In genomic region chr3:45798034-45798433, GRCh38 we compare ENCODE assay signal across 23 cellular contexts. TPM values are rescaled to one million over a fixed set of nuclear protein-coding genes. Genes with fewer than 3 reads are reported as not detected.
DNase-seq lines count a peak whose midpoint lies in the region; ATAC-seq, FAIRE-seq and TF ChIP-seq lines count a peak whose summit lies in the region.
"Had no signal": no experiment of that assay in that cellular context is flagged by ENCODE, and none has a peak within 500 bp of the region (broad histone marks: within the 10 kb centered on the region; RNA-seq: fewer than 3 reads in every experiment).

No MANE protein-coding gene starts in this region.

- H3K27ac ChIP-seq in K562 (ENCODE audit: extremely low read depth, low read depth, low read length) (no peak overlapping the region), coronary artery (no peak overlapping the region)
- H3K27ac ChIP-seq: A549 had no signal

- H2AFZ ChIP-seq in K562 (ENCODE audit: low read depth, low read length): no peak overlapping the region

- H3K4me1 ChIP-seq in K562 (replicated peaks in 1 of 2; ENCODE audit: control insufficient read depth in 2 of 2, insufficient read depth in 2 of 2, low read length in 2 of 2): peaks cover 0 to 10% of the 10 kb centered on the region in 2 experiments; a peak in 2 of 5 replicates
- H3K4me1 ChIP-seq: HAP-1 had no signal

- H3K79me2 ChIP-seq in K562 (ENCODE audit: control insufficient read depth, insufficient read depth, low read length): no peaks in the 10 kb centered on the region

- H3K27me3 Mint-ChIP-seq in activated CD8-positive, alpha-beta memory T cell treated with anti-CD3 and anti-CD28 coated beads, Interleukin-2, amount 10 ng/mL, durations not matched to agents 7 days and 5 days: peaks cover 71% of the 10 kb centered on the region
- peaks cover 65% of the 10 kb centered on the region for H3K27me3 Mint-ChIP-seq in type B pancreatic cell

- H3K27me3 ChIP-seq in K562 (ENCODE audit: control insufficient read depth in 2 of 2, insufficient read depth in 2 of 2, low read length in 2 of 2): peaks cover 52 to 71% of the 10 kb centered on the region in 2 experiments

- WGBS in K562 (ENCODE audit: insufficient coverage, low coverage, missing lambda C conversion rate): 6% methylated on average over 4 of the region's 4 CpGs

- no peak for TF ChIP-seq POLR2A in K562 (conservative IDR thresholded peaks at IDR 0.05)

- CTCF ChIA-PET in activated CD8-positive, alpha-beta memory T cell treated with anti-CD3 and anti-CD28 coated beads, Interleukin-2, amount 10 ng/mL, durations not matched to agents 7 days and 5 days (lab: Charles Lee): no interaction called here
- CTCF ChIA-PET in K562 (lab: Yijun Ruan, JAX; ENCODE audit: low intra/inter-chr PET ratio): no interaction called here

- ATAC-seq in activated CD8-positive, alpha-beta memory T cell treated with anti-CD3 and anti-CD28 coated beads, Interleukin-2, amount 10 ng/mL, durations not matched to agents 7 days and 5 days: no peak
- peak; percentile 50 for ATAC-seq in K562

- POLR2A ChIA-PET in K562 (lab: Yijun Ruan, JAX): no interaction called here

- no peaks in the 10 kb centered on the region for H3K36me3 Mint-ChIP-seq in activated CD8-positive, alpha-beta memory T cell treated with anti-CD3 and anti-CD28 coated beads, Interleukin-2, amount 10 ng/mL, durations not matched to agents 7 days and 5 days
- no peaks in the 10 kb centered on the region for H3K36me3 Mint-ChIP-seq in type B pancreatic cell
- H3K36me3 Mint-ChIP-seq: CD4-positive, alpha-beta memory T cell had no signal

- no peak overlapping the region for H3K9ac ChIP-seq in K562 (ENCODE audit: insufficient read depth in 1 of 2, low read depth in 2 of 2, low read length in 2 of 2)

- no peaks in the 10 kb centered on the region for H3K36me3 ChIP-seq in K562 (ENCODE audit: control insufficient read depth, insufficient read depth, low read length)
- H3K36me3 ChIP-seq: HAP-1 had no signal

- TF ChIP-seq CTCF in K562 (IDR thresholded peaks at IDR 0.05 in 2 of 3, conservative IDR thresholded peaks at IDR 0.05 in 1 of 3; ENCODE audit: insufficient read depth in 2 of 3, low read depth in 1 of 3, low read length in 3 of 3) (no peak), coronary artery (IDR thresholded peaks at IDR 0.05) (no peak), type B pancreatic cell (conservative IDR thresholded peaks at IDR 0.05) (no peak)

- BruUV-seq in K562 (replicated peaks; lab: Mats Ljungman, UMichigan): no TSS peak

- no peak overlapping the region for H3K27ac Mint-ChIP-seq in activated CD8-positive, alpha-beta memory T cell treated with anti-CD3 and anti-CD28 coated beads, Interleukin-2, amount 10 ng/mL, durations not matched to agents 7 days and 5 days
- H3K27ac Mint-ChIP-seq in type B pancreatic cell: peak overlapping the region; percentile 32
- H3K27ac Mint-ChIP-seq: CD4-positive, alpha-beta memory T cell; HFFc6 had no signal

- H3K4me3 ChIP-seq in K562: no peak overlapping the region
- H3K4me3 ChIP-seq in coronary artery: no peak overlapping the region
- H3K4me3 ChIP-seq: A549, HAP-1 had no signal

- in situ Hi-C loops in K562 (cut with MboI): no loop called here

- H3K4me3 Mint-ChIP-seq in activated CD8-positive, alpha-beta memory T cell treated with anti-CD3 and anti-CD28 coated beads, Interleukin-2, amount 10 ng/mL, durations not matched to agents 7 days and 5 days: no peak overlapping the region
- peak overlapping the region; percentile 59 for H3K4me3 Mint-ChIP-seq in type B pancreatic cell
- H3K4me3 Mint-ChIP-seq: HFFc6 had no signal

- no peak for TF ChIP-seq EP300 in K562 (IDR thresholded peaks at IDR 0.05; ENCODE audit: low read length)

- H3K4me2 ChIP-seq in K562 (ENCODE audit: insufficient read depth, low read length): no peak overlapping the region
- H3K4me2 ChIP-seq: A549 had no signal

- H3K4me1 Mint-ChIP-seq in activated CD8-positive, alpha-beta memory T cell treated with anti-CD3 and anti-CD28 coated beads, Interleukin-2, amount 10 ng/mL, durations not matched to agents 7 days and 5 days: peaks cover 7% of the 10 kb centered on the region
- H3K4me1 Mint-ChIP-seq in type B pancreatic cell (ENCODE audit: unreplicated experiment): peaks cover 13% of the 10 kb centered on the region

- no peaks in the 10 kb centered on the region for H3K9me1 ChIP-seq in K562 (ENCODE audit: control insufficient read depth, insufficient read depth, low read length)

- H3K9me3 ChIP-seq in K562 (replicated peaks; ENCODE audit: control insufficient read depth, insufficient read depth, low read depth, low read length): no peaks in the 10 kb centered on the region
- H3K9me3 ChIP-seq: A549, HAP-1 had no signal

- no peaks in the 10 kb centered on the region for H3K9me3 Mint-ChIP-seq in activated CD8-positive, alpha-beta memory T cell treated with anti-CD3 and anti-CD28 coated beads, Interleukin-2, amount 10 ng/mL, durations not matched to agents 7 days and 5 days (ENCODE audit: low read depth)
- no peaks in the 10 kb centered on the region for H3K9me3 Mint-ChIP-seq in type B pancreatic cell
- H3K9me3 Mint-ChIP-seq: CD4-positive, alpha-beta memory T cell; HFFc6 had no signal

- intact Hi-C loops in K562 (cut with micrococcal nuclease) (no loop called here), head of caudate nucleus (cut with DNase I) (no loop called here)

- peak; percentile 38 for DNase-seq in activated CD8-positive, alpha-beta memory T cell treated with anti-CD3 and anti-CD28 coated beads, Interleukin-2, amount 10 ng/mL, durations not matched to agents 7 days and 5 days
- DNase-seq in activated CD8-positive, alpha-beta memory T cell treated with anti-CD3 and anti-CD28 coated beads for 24 hours: no peak
- DNase-seq in K562 (ENCODE audit: extremely low read depth in 1 of 4, low spot score in 3 of 4) (no peak), coronary artery (ENCODE audit: low spot score) (peak; percentile 4), type B pancreatic cell (ENCODE audit: extremely low spot score, unreplicated experiment) (no peak), head of caudate nucleus (no peak), OCI-M2 (lab: John Stamatoyannopoulos, UW; ENCODE audit: unreplicated experiment) (no peak)
- DNase-seq: 8988T; ACHN; C1 segment of cervical spinal cord; Calu3; CD4-positive, alpha-beta memory T cell; COR-L47; DMS53; DMS79 treated with DMSO at 0.1 percent for 48 hours; GOT3; HFFc6 had no signal

- H4K20me1 ChIP-seq in K562 (replicated peaks; ENCODE audit: control insufficient read depth, insufficient read depth, low read length): no peaks in the 10 kb centered on the region

- no peak for FAIRE-seq in K562 (lab: Jason Lieb, UNC)
- FAIRE-seq: A549, G401.6, GM12892, H54 had no signal

- TF ChIP-seq RAD21 in K562 (CRISPR knock-in tag; conservative IDR thresholded peaks at IDR 0.05 in 1 of 2, IDR thresholded peaks at IDR 0.05 in 1 of 2): no peak

TF ChIP-seq in K562, 482 proteins besides CTCF, POLR2A, EP300 and RAD21 (continues in another document):
- TF ChIP-seq HNRNPL (IDR thresholded peaks at IDR 0.05; ENCODE audit: low read depth, low read length) (no peak), KDM5B (IDR thresholded peaks at IDR 0.05; ENCODE audit: insufficient replicate concordance, low read depth, low read length) (no peak), ZNF146 (CRISPR knock-in tag; IDR thresholded peaks at IDR 0.05; ENCODE audit: unreplicated experiment) (no peak)

RNA-seq across cellular contexts. Expression of gene SLC6A20, which starts 1.7 kb away (rescaled TPM):
- total RNA-seq in activated CD8-positive, alpha-beta memory T cell treated with anti-CD3 and anti-CD28 coated beads, Interleukin-2, amount 10 ng/mL, durations not matched to agents 7 days and 5 days: under 1 TPM in 1 of 2 experiments, not detected in 1; 0.05 TPM
- total RNA-seq in K562 (2011; cell fraction: chromatin; rRNA removed; ENCODE audit: low replicate concordance): not detected in 2 replicates
- not detected in 2 replicates for total RNA-seq in K562 (2011; cell fraction: nucleolus; rRNA removed)
- total RNA-seq in K562 (2011; cell fraction: nucleoplasm; rRNA removed): not detected in 2 replicates
- total RNA-seq in K562 (2014; rRNA removed): not detected in 2 replicates
- not detected in 2 replicates for total RNA-seq in K562 (2014; rRNA removed; fragmentation: Illumina TruSeq; extraction: Trizol)
- not detected in 2 replicates for total RNA-seq in K562 (2015; rRNA removed; fragmentation: Illumina TruSeq; extraction: Trizol)
- not detected in 2 replicates for total RNA-seq in K562 (2021)
- not detected in 2 replicates for polyA plus RNA-seq in K562 (2011; rRNA removed)
- polyA plus RNA-seq in K562 (2011; cell fraction: cytosol; rRNA removed): not detected in 2 replicates
- polyA plus RNA-seq in K562 (2011; cell fraction: nucleus; rRNA removed): not detected in 2 replicates
- not detected in 2 replicates for polyA plus RNA-seq in K562 (2012)
- not detected in 2 replicates for polyA plus RNA-seq in K562 (2014; fragmentation: Illumina TruSeq; extraction: Trizol)
- polyA plus RNA-seq in K562 (2014; fragmentation: Nextera tagmentation; extraction: Ambion mirVana): not detected
- polyA plus RNA-seq in K562 (2014; rRNA removed): not detected in 2 replicates
- 0.03 TPM in 1 of 2 replicates, not detected in the other for polyA minus RNA-seq in K562 (2011; rRNA and poly(A)+ RNA removed)
- polyA minus RNA-seq in K562 (2011; cell fraction: cytosol; rRNA and poly(A)+ RNA removed): not detected in 2 replicates
- not detected in 2 replicates for polyA minus RNA-seq in K562 (2011; cell fraction: nucleus; rRNA and poly(A)+ RNA removed)
- total RNA-seq in type B pancreatic cell (ENCODE audit: low replicate concordance): 1.5 and 3.2 TPM in 2 replicates
- total RNA-seq: CD4-positive, alpha-beta memory T cell; HFFc6 had no signal
- polyA plus RNA-seq: A549, BJ had no signal

RNA-seq across cellular contexts. Expression of gene LZTFL1, which starts 43.9 kb away (rescaled TPM):
- 1 to 10 TPM; 6.1 to 9.3 TPM for total RNA-seq in activated CD8-positive, alpha-beta memory T cell treated with anti-CD3 and anti-CD28 coated beads, Interleukin-2, amount 10 ng/mL, durations not matched to agents 7 days and 5 days
- total RNA-seq in K562 (2011; cell fraction: chromatin; rRNA removed; ENCODE audit: low replicate concordance): 9.0 and 14.3 TPM in 2 replicates
- total RNA-seq in K562 (2011; cell fraction: nucleolus; rRNA removed): 3.3 TPM in 2 replicates
- total RNA-seq in K562 (2011; cell fraction: nucleoplasm; rRNA removed): 5.9 and 10.1 TPM in 2 replicates
- total RNA-seq in K562 (2014; rRNA removed) (10.0 and 11.7 TPM in 2 replicates), K562 (2014; rRNA removed; fragmentation: Illumina TruSeq; extraction: Trizol) (13.9 and 15.4 TPM in 2 replicates), K562 (2015; rRNA removed; fragmentation: Illumina TruSeq; extraction: Trizol) (11.0 and 13.1 TPM in 2 replicates), K562 (2021) (15.3 TPM in 2 replicates), type B pancreatic cell (ENCODE audit: low replicate concordance) (26.6 and 36.0 TPM in 2 replicates)
- polyA plus RNA-seq in K562 (2011; rRNA removed) (30.2 and 33.7 TPM in 2 replicates), K562 (2014; fragmentation: Illumina TruSeq; extraction: Trizol) (21.1 and 21.8 TPM in 2 replicates), K562 (2014; fragmentation: Nextera tagmentation; extraction: Ambion mirVana) (10 to 100 TPM; 10.7 to 17.3 TPM), K562 (2014; rRNA removed) (15.1 and 15.8 TPM in 2 replicates)
- 8.8 and 17.2 TPM in 2 replicates for polyA plus RNA-seq in K562 (2011; cell fraction: cytosol; rRNA removed)
- 13.9 and 31.2 TPM in 2 replicates for polyA plus RNA-seq in K562 (2011; cell fraction: nucleus; rRNA removed)
- polyA plus RNA-seq in K562 (2012): 10.9 and 29.7 TPM in 2 replicates
- 17.5 and 22.8 TPM in 2 replicates for polyA minus RNA-seq in K562 (2011; rRNA and poly(A)+ RNA removed)
- 7.3 and 12.4 TPM in 2 replicates for polyA minus RNA-seq in K562 (2011; cell fraction: cytosol; rRNA and poly(A)+ RNA removed)
- polyA minus RNA-seq in K562 (2011; cell fraction: nucleus; rRNA and poly(A)+ RNA removed): 4.8 and 10.7 TPM in 2 replicates

Comparison
In these comparisons a context has a peak if more than half of its experiments do, and no peak if none do; other contexts are left out.
1. DNase-seq: peak in activated CD8-positive, alpha-beta memory T cell treated with anti-CD3 and anti-CD28 coated beads, Interleukin-2, amount 10 ng/mL, durations not matched to agents 7 days and 5 days (single experiment) and coronary artery (single experiment); none in activated CD8-positive, alpha-beta memory T cell treated with anti-CD3 and anti-CD28 coated beads for 24 hours (single experiment), K562 (0 of 4), type B pancreatic cell (single experiment), head of caudate nucleus (0 of 42) and OCI-M2 (single experiment).